ENCODE assay signal across 1 cellular context in the genomic region with DNA sequence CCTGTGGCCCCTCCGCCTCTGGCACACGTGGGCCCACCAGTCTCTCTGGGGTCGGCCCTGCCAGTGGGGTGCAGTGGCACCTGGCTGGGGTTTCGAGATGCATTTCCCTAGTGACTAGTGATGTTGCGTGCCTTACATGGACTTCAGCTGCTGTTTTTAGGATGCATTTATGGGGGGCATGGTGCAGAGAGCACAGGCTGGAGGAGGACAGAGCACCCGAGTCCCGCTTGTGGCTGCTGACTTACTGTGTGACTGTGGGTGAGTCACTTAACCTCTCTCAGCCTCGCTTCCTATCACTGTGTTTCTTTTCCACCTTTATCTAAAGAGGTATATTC.
TF ChIP-seq lines count a peak whose summit lies in the region.

No MANE protein-coding gene starts in this region.

TF ChIP-seq in HepG2, 621 proteins besides CTCF, POLR2A, EP300 and RAD21:
- peak; percentile 48 for TF ChIP-seq ZNF768 (CRISPR knock-in tag; IDR thresholded peaks at IDR 0.05)
